In the genomic region with DNA sequence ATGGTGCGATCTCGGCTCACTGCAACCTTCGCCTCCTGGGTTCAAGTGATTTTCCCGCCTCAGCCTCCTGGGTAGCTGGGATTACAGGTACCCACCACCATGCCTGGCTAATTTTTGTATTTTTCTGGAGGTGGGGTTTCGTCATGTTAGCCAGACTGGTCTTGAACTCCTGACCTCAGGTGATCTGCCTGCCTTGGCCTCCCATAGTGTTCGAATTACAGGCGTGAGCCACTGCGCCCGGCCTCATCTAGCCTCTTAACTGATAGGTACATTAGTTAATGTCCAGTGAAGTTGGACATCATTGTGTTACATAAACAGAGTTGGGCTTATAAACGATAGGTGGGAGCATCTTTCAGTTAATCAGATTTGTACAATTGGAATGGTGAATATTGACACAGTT, we compare ENCODE assay signal across 8 cellular contexts. TPM values are rescaled to one million over a fixed set of nuclear protein-coding genes. Genes with fewer than 3 reads are reported as not detected.
"Had no signal": no experiment of that assay in that cellular context is flagged by ENCODE, and none has a peak within 500 bp of the region (broad histone marks: within the 10 kb centered on the region; RNA-seq: fewer than 3 reads in every experiment).

No MANE protein-coding gene starts in this region.

RNA-seq across cellular contexts. Expression of a gene that starts 4.4 kb away (rescaled TPM):
- total RNA-seq: OCI-LY7, PC-3, PC-9, Right ventricle myocardium inferior, RPMI7951, SJCRH30, SJSA1, SK-MEL-5 had no signal
